Comparison of ENCODE assay signal across 11 cellular contexts in genomic region chr5:179296150-179296821, GRCh38. TPM values are rescaled to one million over a fixed set of nuclear protein-coding genes. Genes with fewer than 3 reads are reported as not detected.
"Had no signal": no experiment of that assay in that cellular context is flagged by ENCODE, and none has a peak within 500 bp of the region (broad histone marks: within the 10 kb centered on the region; RNA-seq: fewer than 3 reads in every experiment).

No MANE protein-coding gene starts in this region.

- H3K9me3 ChIP-seq: neutrophil, thyroid gland had no signal

- H3K4me3 ChIP-seq: dorsolateral prefrontal cortex, stomach, thyroid gland had no signal

- DNase-seq: activated CD4-positive, CD25-positive, alpha-beta regulatory T cell; activated T-cell treated with anti-CD3 and anti-CD28 coated beads, Interleukin-2, amount 50 U/mL, for 1 hour; amygdala; immature natural killer cell; stomach; thyroid gland had no signal

- ATAC-seq: activated naive CD4-positive, alpha-beta T cell treated with anti-CD3 and anti-CD28 coated beads, Interleukin-2, amount 50 U/mL, for 72 hours; esophagus mucosa had no signal

- H3K27me3 ChIP-seq: dorsolateral prefrontal cortex, neutrophil, stomach, thyroid gland had no signal

- H3K27ac ChIP-seq: dorsolateral prefrontal cortex, neutrophil, thyroid gland had no signal

- H3K36me3 ChIP-seq: neutrophil, stomach, thyroid gland had no signal

RNA-seq across cellular contexts. Expression of gene ADAMTS2, which starts 49.0 kb away (rescaled TPM):
- total RNA-seq: activated naive CD4-positive, alpha-beta T cell treated with anti-CD3 and anti-CD28 coated beads, Interleukin-2, amount 50 U/mL, for 72 hours; T-helper 2 cell treated with Interferon-gamma antibody and Interleukin-4, amounts not matched to agents 100 ng/mL and 5 ng/mL, for 36 hours had no signal
